ENCODE assay signal across 21 cellular contexts in genomic region chr17:52287611-52288010, GRCh38.
"Had no signal": no experiment of that assay in that cellular context is flagged by ENCODE, and none has a peak within 500 bp of the region (broad histone marks: within the 10 kb centered on the region; RNA-seq: fewer than 3 reads in every experiment).

No MANE protein-coding gene starts in this region.

- ATAC-seq: effector memory CD8-positive, alpha-beta T cell; esophagus mucosa; foreskin keratinocyte; gastrocnemius medialis; gastroesophageal sphincter; heart left ventricle; heart right ventricle had no signal

- DNase-seq: colonic mucosa; cortex of kidney; dermis blood vessel endothelial cell; dorsolateral prefrontal cortex; effector CD4-positive, alpha-beta T cell; effector CD8-positive, alpha-beta T cell; effector memory CD4-positive, alpha-beta T cell; effector memory CD8-positive, alpha-beta T cell; endodermal cell; erythroblast; esophagus squamous epithelium; foreskin fibroblast; foreskin keratinocyte; foreskin melanocyte; gastrocnemius medialis; glutamatergic neuron; head of caudate nucleus; heart left ventricle; heart right ventricle had no signal
